ENCODE assay signal across 8 cellular contexts in genomic region chr18:77000527-77000926, GRCh38.
DNase-seq lines count a peak whose midpoint lies in the region; ATAC-seq and TF ChIP-seq lines count a peak whose summit lies in the region.

No MANE protein-coding gene starts in this region.

- peaks cover 2% of the 10 kb centered on the region for H3K27me3 ChIP-seq in fibroblast of lung (ENCODE audit: control insufficient read depth, insufficient read depth, low read length)
- peaks cover 21% of the 10 kb centered on the region for H3K27me3 ChIP-seq in osteoblast (ENCODE audit: insufficient read depth, low read length)

- no peaks in the 10 kb centered on the region for H4K20me1 ChIP-seq in fibroblast of lung (ENCODE audit: control insufficient read depth, extremely low read depth, insufficient read depth, low read length)
- no peaks in the 10 kb centered on the region for H4K20me1 ChIP-seq in osteoblast (ENCODE audit: insufficient read depth, low read length)

- H3K4me2 ChIP-seq in fibroblast of lung (ENCODE audit: extremely low read depth, insufficient read depth, low read length), result peak overlapping the region; percentile 28
- peak overlapping the region; percentile 70 for H3K4me2 ChIP-seq in osteoblast (ENCODE audit: insufficient read depth, low read length)

- H3K9me3 ChIP-seq in fibroblast of lung (ENCODE audit: control insufficient read depth, insufficient read depth, low read depth, low read length) (no peaks in the 10 kb centered on the region), osteoblast (ENCODE audit: low read depth, low read length) (no peaks in the 10 kb centered on the region)

- peak overlapping the region in 3 of 4 experiments; percentile 4 to 40 (median 36) for H3K4me3 ChIP-seq in fibroblast of lung (replicated peaks in 1 of 4; ENCODE audit: control extremely low read depth in 1 of 4, insufficient read depth in 1 of 4, low read depth in 3 of 4, low read length in 4 of 4)
- H3K4me3 ChIP-seq in osteoblast (ENCODE audit: insufficient read depth, low read length), result peak overlapping the region; percentile 49

- no peaks in the 10 kb centered on the region for H3K79me2 ChIP-seq in fibroblast of lung (ENCODE audit: control insufficient read depth, insufficient read depth, low read length)
- no peaks in the 10 kb centered on the region for H3K79me2 ChIP-seq in osteoblast (ENCODE audit: insufficient read depth, low read length)

- no peaks in the 10 kb centered on the region for H3K4me1 ChIP-seq in fibroblast of lung (ENCODE audit: control insufficient read depth, extremely low read depth, insufficient read depth, low read length)
- no peaks in the 10 kb centered on the region for H3K4me1 ChIP-seq in osteoblast (ENCODE audit: insufficient read depth, low read length)

- ATAC-seq in HG03135 (IDR thresholded peaks at IDR 0.05; ENCODE audit: unreplicated experiment) (no peak), GM21390 (IDR thresholded peaks at IDR 0.05; ENCODE audit: unreplicated experiment) (no peak)

- peak; percentile 94 for TF ChIP-seq CTCF in GM12874 (IDR thresholded peaks at IDR 0.05; ENCODE audit: insufficient read depth, low read depth, low read length)
- TF ChIP-seq CTCF in fibroblast of lung (conservative IDR thresholded peaks at IDR 0.05 in 1 of 2, IDR thresholded peaks at IDR 0.05 in 1 of 2; ENCODE audit: low read depth in 1 of 2, low read length in 2 of 2), result peak; percentile 99
- TF ChIP-seq CTCF in osteoblast (IDR thresholded peaks at IDR 0.05; ENCODE audit: extremely low read depth, low read depth, low read length), result peak; percentile 98

- peak; percentile 82 for DNase-seq in AG08396 (ENCODE audit: low spot score)
- peak; percentile 40 for DNase-seq in NCI-H2227 (lab: John Stamatoyannopoulos, UW; ENCODE audit: unreplicated experiment)
- DNase-seq in activated CD8-positive, alpha-beta memory T cell treated with anti-CD3 and anti-CD28 coated beads, Interleukin-2, amount 50 U/mL, for 48 hours, result peak; percentile 78
- peak; percentile 13 to 46 for DNase-seq in fibroblast of lung (ENCODE audit: low read depth in 2 of 2)
- no peak for DNase-seq in osteoblast (ENCODE audit: insufficient read length, low spot score, missing footprints)

- H3K36me3 ChIP-seq in fibroblast of lung (ENCODE audit: control insufficient read depth, insufficient read depth, low read length) (no peaks in the 10 kb centered on the region), osteoblast (ENCODE audit: insufficient read depth, low read length) (no peaks in the 10 kb centered on the region)

- H3K27ac ChIP-seq in fibroblast of lung (ENCODE audit: insufficient read depth, low read length), result no peak overlapping the region
- H3K27ac ChIP-seq in osteoblast (ENCODE audit: low read depth, low read length), result no peak overlapping the region

- peak overlapping the region; percentile 54 for H2AFZ ChIP-seq in fibroblast of lung (ENCODE audit: low read length)
- H2AFZ ChIP-seq in osteoblast (ENCODE audit: low read length), result peak overlapping the region; percentile 7

- H3K9ac ChIP-seq in fibroblast of lung (ENCODE audit: insufficient read depth, low read length), result no peak overlapping the region
